Comparison of ENCODE assay signal across 8 cellular contexts in genomic region chr19:47141252-47141651, GRCh38. TPM values are rescaled to one million over a fixed set of nuclear protein-coding genes. Genes with fewer than 3 reads are reported as not detected.
DNase-seq lines count a peak whose midpoint lies in the region; ATAC-seq and TF ChIP-seq lines count a peak whose summit lies in the region.
"Not testable (repeated sequence)": the region's sequence is repeated elsewhere in the genome, so short reads cannot be mapped to it uniquely, and the experiment has no call there.

No MANE protein-coding gene starts in this region.

- not testable (repeated sequence) for H4K8ac ChIP-seq in H9 (replicated peaks; ENCODE audit: insufficient read length, low read depth, low read length)

- H3K9ac ChIP-seq in H9 (ENCODE audit: extremely low read depth, insufficient read length, low read length), result not testable (repeated sequence)

- peaks cover 39% of the 10 kb centered on the region; the same call in 1 of the 2 replicates for H3K79me2 ChIP-seq in H9 (ENCODE audit: insufficient read depth, low read length)

- peak overlapping the region; percentile 34 to 72 (median 36) for H3K27ac Mint-ChIP-seq in CD4-positive, CD25-positive, alpha-beta regulatory T cell
- peak overlapping the region; percentile 50 to 94 (median 89); a peak in 6 of 7 replicates for H3K27ac Mint-ChIP-seq in H9
- peak overlapping the region; percentile 68 for H3K27ac Mint-ChIP-seq in activated T-helper 17 cell treated with anti-CD3 and anti-CD28 coated beads, Interleukin-2, amount 50 U/mL, for 72 hours
- H3K27ac Mint-ChIP-seq in natural killer cell treated with Interleukin-12 subunit alpha and Interleukin-12 subunit beta and Interleukin-15 and Interleukin-18, amount 100 ng/mL, for 72 hours, result peak overlapping the region; percentile 1 to 70

- not testable (repeated sequence) for H2BK120ac ChIP-seq in H9 (ENCODE audit: low read depth, low read length, poor library complexity, severe bottlenecking)

- not testable (repeated sequence) for H3K4ac ChIP-seq in H9 (ENCODE audit: low read depth, low read length)

- TF ChIP-seq CTCF in H9 (conservative IDR thresholded peaks at IDR 0.05); cardiac fibroblast (IDR thresholded peaks at IDR 0.05; ENCODE audit: low read depth, low read length); stomach (IDR thresholded peaks at IDR 0.05): not testable (repeated sequence)

- peaks cover 21% of the 10 kb centered on the region for H3K36me3 Mint-ChIP-seq in CD4-positive, CD25-positive, alpha-beta regulatory T cell
- H3K36me3 Mint-ChIP-seq in H9 (ENCODE audit: insufficient read depth in 1 of 3, low read depth in 3 of 3), result peaks cover 40 to 75% (median 57%) of the 10 kb centered on the region in 3 experiments; a peak in 6 of 7 replicates
- peaks cover 91% of the 10 kb centered on the region for H3K36me3 Mint-ChIP-seq in activated T-helper 17 cell treated with anti-CD3 and anti-CD28 coated beads, Interleukin-2, amount 50 U/mL, for 72 hours (ENCODE audit: low read depth)
- not testable (repeated sequence) for H3K36me3 Mint-ChIP-seq in natural killer cell treated with Interleukin-12 subunit alpha and Interleukin-12 subunit beta and Interleukin-15 and Interleukin-18, amount 100 ng/mL, for 72 hours

- H3K4me3 ChIP-seq in CD4-positive, CD25-positive, alpha-beta regulatory T cell (ENCODE audit: low read depth, low read length); cardiac fibroblast (replicated peaks in 1 of 2; ENCODE audit: low read depth in 2 of 2, low read length in 2 of 2); stomach: not testable (repeated sequence)

- not testable (repeated sequence) for H3K23ac ChIP-seq in H9 (ENCODE audit: insufficient read length, low read depth, low read length)

- peak overlapping the region in 1 of 4 donors; percentile 58 for H3K4me3 Mint-ChIP-seq in CD4-positive, CD25-positive, alpha-beta regulatory T cell
- H3K4me3 Mint-ChIP-seq in H9, result peak overlapping the region in 1 of 2 experiments; percentile 34; a peak in 1 of 5 replicates
- peak overlapping the region; percentile 48 for H3K4me3 Mint-ChIP-seq in activated T-helper 17 cell treated with anti-CD3 and anti-CD28 coated beads, Interleukin-2, amount 50 U/mL, for 72 hours
- H3K4me3 Mint-ChIP-seq in natural killer cell treated with Interleukin-12 subunit alpha and Interleukin-12 subunit beta and Interleukin-15 and Interleukin-18, amount 100 ng/mL, for 72 hours, result not testable (repeated sequence)

- H3K27ac ChIP-seq in CD4-positive, CD25-positive, alpha-beta regulatory T cell (ENCODE audit: insufficient read depth, low read length, poor library complexity, severe bottlenecking); H9 (ENCODE audit: insufficient read length, low read depth, low read length): not testable (repeated sequence)
- peak overlapping the region in 3 of 5 donors; percentile 34 to 76 (median 57) for H3K27ac ChIP-seq in stomach

- not testable (repeated sequence) for H3K18ac ChIP-seq in H9 (ENCODE audit: insufficient read length, low read depth, low read length)

- not testable (repeated sequence) for H3K9me3 ChIP-seq in CD4-positive, CD25-positive, alpha-beta regulatory T cell (ENCODE audit: control insufficient read depth in 2 of 2, low read length in 2 of 2); H9 (ENCODE audit: control insufficient read depth, low read depth, low read length); stomach

- intact Hi-C loops in head of caudate nucleus (cut with DNase I); stomach (cut with DNase I; ENCODE audit: low total_unique reads): not testable (repeated sequence)

- H3K79me1 ChIP-seq in H9 (ENCODE audit: insufficient read depth, low read depth, low read length, poor library complexity, severe bottlenecking), result not testable (repeated sequence)

- H3K23me2 ChIP-seq in H9 (ENCODE audit: insufficient read length, low read depth, low read length, poor library complexity, severe bottlenecking), result not testable (repeated sequence)

- H2BK15ac ChIP-seq in H9 (ENCODE audit: low read depth, low read length), result not testable (repeated sequence)

- not testable (repeated sequence) for TF ChIP-seq POLR2A in stomach (IDR thresholded peaks at IDR 0.05)

- H2AFZ ChIP-seq in H9 (ENCODE audit: low read length), result not testable (repeated sequence)

- H3K27me3 ChIP-seq in CD4-positive, CD25-positive, alpha-beta regulatory T cell (ENCODE audit: control insufficient read depth, insufficient read depth, low read length); H9 (ENCODE audit: insufficient read depth, low read length); stomach: not testable (repeated sequence)

- H3K36me3 ChIP-seq in CD4-positive, CD25-positive, alpha-beta regulatory T cell (ENCODE audit: control insufficient read depth, insufficient read depth, low read length), result peaks cover 24% of the 10 kb centered on the region
- peaks cover 19 to 42% (median 36%) of the 10 kb centered on the region in 4 donors for H3K36me3 ChIP-seq in stomach

- not testable (repeated sequence) for H4K20me1 ChIP-seq in H9 (ENCODE audit: control insufficient read depth, insufficient read depth, insufficient read length)

- no CpG with 5 or more reads among the region's 7 CpGs for WGBS in H9 (ENCODE audit: extremely low coverage, insufficient read length, low lambda C conversion rate)
- 51 to 66% (median 61%) methylated on average over 7 of the region's 7 CpGs for WGBS in stomach, 5 donors

- H3K4me2 ChIP-seq in H9 (ENCODE audit: insufficient read depth, insufficient read length, low read length), result not testable (repeated sequence)

- H3K4me1 ChIP-seq in CD4-positive, CD25-positive, alpha-beta regulatory T cell (ENCODE audit: control insufficient read depth, insufficient read depth, low read length, poor library complexity, severe bottlenecking), result peaks cover 12% of the 10 kb centered on the region
- H3K4me1 ChIP-seq in H9 (ENCODE audit: insufficient read depth, low read length), result not testable (repeated sequence)
- H3K4me1 ChIP-seq in stomach, result peaks cover 6 to 60% (median 21%) of the 10 kb centered on the region in 4 donors

- H2BK5ac ChIP-seq in H9 (ENCODE audit: insufficient read length, low read length), result not testable (repeated sequence)

- not testable (repeated sequence) for H2AK5ac ChIP-seq in H9 (ENCODE audit: insufficient read length, low read length)

- not testable (repeated sequence) for H2BK12ac ChIP-seq in H9 (ENCODE audit: insufficient read length, low read depth, low read length)

- H4K5ac ChIP-seq in H9 (ENCODE audit: insufficient read length, low read depth, low read length), result not testable (repeated sequence)

- H3K9me3 Mint-ChIP-seq in CD4-positive, CD25-positive, alpha-beta regulatory T cell; H9; activated T-helper 17 cell treated with anti-CD3 and anti-CD28 coated beads, Interleukin-2, amount 50 U/mL, for 72 hours; natural killer cell treated with Interleukin-12 subunit alpha and Interleukin-12 subunit beta and Interleukin-15 and Interleukin-18, amount 100 ng/mL, for 72 hours: not testable (repeated sequence)

- TF ChIP-seq EP300 in stomach (IDR thresholded peaks at IDR 0.05), result not testable (repeated sequence)

- H3K56ac ChIP-seq in H9 (ENCODE audit: insufficient read length, low read depth, low read length), result not testable (repeated sequence)

- not testable (repeated sequence) for H3K27me3 Mint-ChIP-seq in CD4-positive, CD25-positive, alpha-beta regulatory T cell; H9 (ENCODE audit: low read depth); activated T-helper 17 cell treated with anti-CD3 and anti-CD28 coated beads, Interleukin-2, amount 50 U/mL, for 72 hours; natural killer cell treated with Interleukin-12 subunit alpha and Interleukin-12 subunit beta and Interleukin-15 and Interleukin-18, amount 100 ng/mL, for 72 hours

- not testable (repeated sequence) for H2BK20ac ChIP-seq in H9 (ENCODE audit: low read depth, low read length, poor library complexity, severe bottlenecking)

- ATAC-seq in CD4-positive, CD25-positive, alpha-beta regulatory T cell (ENCODE audit: low read depth in 2 of 2); natural killer cell treated with Interleukin-12 subunit alpha and Interleukin-12 subunit beta and Interleukin-15 and Interleukin-18, amount 100 ng/mL, for 72 hours: not testable (repeated sequence)
- peak; percentile 50 for ATAC-seq in activated T-helper 17 cell treated with anti-CD3 and anti-CD28 coated beads, Interleukin-2, amount 50 U/mL, for 72 hours (replicated peaks)

- H4K91ac ChIP-seq in H9 (ENCODE audit: insufficient read length, low read depth, low read length), result not testable (repeated sequence)

- H3K14ac ChIP-seq in H9 (ENCODE audit: insufficient read depth, low read length), result not testable (repeated sequence)

- DNase-seq in CD4-positive, CD25-positive, alpha-beta regulatory T cell; natural killer cell treated with Interleukin-12 subunit alpha and Interleukin-12 subunit beta and Interleukin-15 and Interleukin-18, amount 100 ng/mL, for 72 hours (ENCODE audit: low spot score); stomach: not testable (repeated sequence)
- DNase-seq in H9, result peak; percentile 44
- peak; percentile 26 for DNase-seq in RPMI7951 (ENCODE audit: low read depth)
- peak; percentile 35 to 50 for DNase-seq in cardiac fibroblast (ENCODE audit: low read depth in 2 of 2)
- peak in 33 of 42 donors; percentile 8 to 75 (median 41) for DNase-seq in head of caudate nucleus

- not testable (repeated sequence) for H3T11ph ChIP-seq in H9 (ENCODE audit: low read length)

- peaks cover 25 to 51% (median 38%) of the 10 kb centered on the region in 4 donors for H3K4me1 Mint-ChIP-seq in CD4-positive, CD25-positive, alpha-beta regulatory T cell
- H3K4me1 Mint-ChIP-seq in H9, result not testable (repeated sequence)
- H3K4me1 Mint-ChIP-seq in activated T-helper 17 cell treated with anti-CD3 and anti-CD28 coated beads, Interleukin-2, amount 50 U/mL, for 72 hours, result peaks cover 29% of the 10 kb centered on the region
- peaks cover 18 to 23% of the 10 kb centered on the region in 2 donors for H3K4me1 Mint-ChIP-seq in natural killer cell treated with Interleukin-12 subunit alpha and Interleukin-12 subunit beta and Interleukin-15 and Interleukin-18, amount 100 ng/mL, for 72 hours (ENCODE audit: low read depth in 2 of 2)

RNA-seq across cellular contexts. Expression of gene SAE1, which starts 10.6 kb away (rescaled TPM):
- total RNA-seq in CD4-positive, CD25-positive, alpha-beta regulatory T cell, result 45.5 TPM
- 100 to 1,000 TPM; 106 to 127 (median 115) TPM for polyA plus RNA-seq in CD4-positive, CD25-positive, alpha-beta regulatory T cell
- total RNA-seq in H9 (2021) (232 and 234 TPM in 2 replicates), stomach (100 to 1,000 TPM in 1 of 5 donors, 10 to 100 TPM in 4; 16.2 to 373 (median 38.7) TPM)
- total RNA-seq in RPMI7951 (2014; rRNA removed; shearing (Covaris generic)), result 251 and 272 TPM in 2 replicates
- 100 to 1,000 TPM; 151 to 184 TPM for total RNA-seq in activated T-helper 17 cell treated with anti-CD3 and anti-CD28 coated beads, Interleukin-2, amount 50 U/mL, for 72 hours
- total RNA-seq in natural killer cell treated with Interleukin-12 subunit alpha and Interleukin-12 subunit beta and Interleukin-15 and Interleukin-18, amount 100 ng/mL, for 72 hours, result 100 to 1,000 TPM in 1 of 2 donors, 10 to 100 TPM in 1; 95.6 to 158 TPM
- 10 to 100 TPM; 37.8 to 53.9 (median 48.4) TPM for polyA plus RNA-seq in stomach

RNA-seq across cellular contexts. Expression of gene ZC3H4, which starts 27.7 kb away (rescaled TPM):
- 84.7 TPM for total RNA-seq in CD4-positive, CD25-positive, alpha-beta regulatory T cell
- under 1 TPM; 0.58 to 0.84 (median 0.69) TPM for polyA plus RNA-seq in CD4-positive, CD25-positive, alpha-beta regulatory T cell
- total RNA-seq in H9 (2021) (105 and 109 TPM in 2 replicates), stomach (10 to 100 TPM; 14.7 to 78.5 (median 38.8) TPM)
- total RNA-seq in RPMI7951 (2014; rRNA removed; shearing (Covaris generic)), result 6.7 and 7.4 TPM in 2 replicates
- total RNA-seq in activated T-helper 17 cell treated with anti-CD3 and anti-CD28 coated beads, Interleukin-2, amount 50 U/mL, for 72 hours, result 100 to 1,000 TPM; 117 to 166 TPM
- total RNA-seq in natural killer cell treated with Interleukin-12 subunit alpha and Interleukin-12 subunit beta and Interleukin-15 and Interleukin-18, amount 100 ng/mL, for 72 hours, result 100 to 1,000 TPM; 150 to 169 TPM
- polyA plus RNA-seq in stomach, result 1 to 10 TPM; 4.7 to 8.5 (median 5.7) TPM

Comparison
In these comparisons a context has a peak if more than half of its experiments do, and no peak if none do; other contexts are left out.
1. H3K27ac Mint-ChIP-seq: peak in every context shown above with its lines; median percentile 89 in H9; 68 in activated T-helper 17 cell treated with anti-CD3 and anti-CD28 coated beads, Interleukin-2, amount 50 U/mL, for 72 hours; 36 in CD4-positive, CD25-positive, alpha-beta regulatory T cell; 36 in natural killer cell treated with Interleukin-12 subunit alpha and Interleukin-12 subunit beta and Interleukin-15 and Interleukin-18, amount 100 ng/mL, for 72 hours.